26 cellular contexts compared by ENCODE assay signal in the genomic region with DNA sequence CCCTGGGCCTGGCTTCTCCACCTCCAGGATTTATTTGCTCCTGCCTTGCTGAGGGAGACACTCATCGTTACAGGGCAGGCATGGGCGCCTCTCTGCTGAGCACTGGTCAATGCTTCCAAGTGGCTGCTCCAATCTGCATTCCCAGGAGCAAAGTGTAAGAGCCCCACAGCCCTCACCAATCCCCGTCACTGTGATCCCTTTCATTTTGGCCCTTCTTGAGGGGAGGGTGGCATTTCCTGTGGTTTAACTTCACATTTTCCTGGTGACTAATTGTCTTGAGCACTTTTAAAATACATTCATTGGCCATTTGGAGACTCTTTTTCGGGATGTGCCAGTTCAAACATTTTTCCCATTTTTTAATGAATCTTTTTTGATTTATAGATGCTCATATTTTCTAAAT. TPM values are rescaled to one million over a fixed set of nuclear protein-coding genes. Genes with fewer than 3 reads are reported as not detected.
"Had no signal": no experiment of that assay in that cellular context is flagged by ENCODE, and none has a peak within 500 bp of the region (broad histone marks: within the 10 kb centered on the region; RNA-seq: fewer than 3 reads in every experiment).

No MANE protein-coding gene starts in this region.

- DNase-seq: activated CD4-positive, alpha-beta T cell treated with anti-CD3 and anti-CD28 coated beads for 1 hour; activated CD4-positive, alpha-beta T cell treated with anti-CD3 and anti-CD28 coated beads, Interleukin-2, amount 10 ng/mL, durations not matched to agents 24 days and 14 days; activated CD4-positive, alpha-beta T cell treated with anti-CD3 and anti-CD28 coated beads, Interleukin-2, amount 50 U/mL, for 48 hours; activated CD8-positive, alpha-beta memory T cell treated with anti-CD3 and anti-CD28 coated beads, Interleukin-2, amount 10 ng/mL, durations not matched to agents 7 days and 5 days; activated gamma-delta T cell; activated naive CD4-positive, alpha-beta T cell treated with anti-CD3 and anti-CD28 coated beads, Interleukin-2, amount 10 ng/mL, durations not matched to agents 7 days and 5 days; activated naive CD8-positive, alpha-beta T cell treated with anti-CD3 and anti-CD28 coated beads for 36 hours; activated T-cell treated with anti-CD3 and anti-CD28 coated beads, Interleukin-2, amount 50 U/mL, for 24 hours; caudate nucleus; colonic mucosa; NCI-H1105 treated with DMSO at 0.1 percent for 48 hours; NCI-H1436 treated with DMSO at 0.1 percent for 48 hours; NCI-H187; NCI-H2081; NCI-H510A treated with DMSO at 0.1 percent for 48 hours; NCI-H69; NK-92 treated with Interleukin-12 subunit alpha and Interleukin-12 subunit beta, amount 100 ng/mL, for 24 hours; OCI-M1; Right ventricle myocardium superior; SW 1271 had no signal

- ATAC-seq: activated CD8-positive, alpha-beta memory T cell treated with anti-CD3 and anti-CD28 coated beads, Interleukin-2, amount 10 ng/mL, durations not matched to agents 7 days and 5 days; Panc1; SK-N-SH treated with all-trans-retinoic acid at 6 μM for 48 hours; WTC11 had no signal

RNA-seq across cellular contexts. Expression of a gene that starts 33.0 kb away (rescaled TPM):
- total RNA-seq: activated CD4-positive, alpha-beta T cell treated with anti-CD3 and anti-CD28 coated beads, Interleukin-2, amount 10 ng/mL, durations not matched to agents 24 days and 14 days; activated naive CD8-positive, alpha-beta T cell treated with anti-CD3 and anti-CD28 coated beads for 36 hours; activated T-helper 1 cell treated with anti-CD3 and anti-CD28 coated beads, Interleukin-12 subunit alpha, Interleukin-12 subunit beta, Interleukin-2, Interleukin-4 antibody, amounts not matched to agents 30 ng/mL and 10 ng/mL and 1 ng/mL, durations not matched to agents 14 hours and 24 hours and 36 hours; SJSA1; T-helper 1 cell treated with Interleukin-12 subunit alpha and Interleukin-12 subunit beta and Interleukin-4 antibody, amounts not matched to agents 30 ng/mL and 1 ng/mL, for 36 hours; WTC11 had no signal
